ENCODE assay signal across 11 cellular contexts in the genomic region with DNA sequence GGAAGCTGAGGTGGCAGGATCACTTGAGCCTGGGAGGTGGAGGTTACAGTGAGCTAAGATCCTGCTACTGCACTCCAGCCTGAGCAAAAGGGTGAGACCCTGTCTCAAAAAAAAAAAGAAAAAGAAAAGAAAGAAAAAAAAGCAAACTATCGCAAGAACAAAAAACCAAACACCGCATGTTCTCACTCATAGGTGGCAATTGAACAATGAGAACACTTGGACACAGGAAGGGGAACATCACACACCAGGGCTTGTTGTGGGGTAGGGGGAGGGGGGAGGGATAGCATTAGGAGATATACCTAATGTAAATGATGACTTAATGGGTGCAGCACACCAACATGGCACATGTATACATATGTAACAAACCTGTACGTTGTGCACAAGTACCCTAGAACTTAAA. TPM values are rescaled to one million over a fixed set of nuclear protein-coding genes. Genes with fewer than 3 reads are reported as not detected.
DNase-seq lines count a peak whose midpoint lies in the region; ATAC-seq and TF ChIP-seq lines count a peak whose summit lies in the region.
"Not testable (repeated sequence)": the region's sequence is repeated elsewhere in the genome, so short reads cannot be mapped to it uniquely, and the experiment has no call there.
"Had no signal": no experiment of that assay in that cellular context is flagged by ENCODE, and none has a peak within 500 bp of the region (broad histone marks: within the 10 kb centered on the region; RNA-seq: fewer than 3 reads in every experiment).

No MANE protein-coding gene starts in this region.

- intact Hi-C loops in CD8-positive, alpha-beta T cell (cut with DNase I, micrococcal nuclease) = loop anchor here in 1 of 2 experiments (10.0 kb wide), 1 partner anchor 1005 kb away; no protein-coding TSS in a partner anchor
- intact Hi-C loops in activated CD8-positive, alpha-beta T cell treated with anti-CD3 and anti-CD28 coated beads for 36 hours (cut with micrococcal nuclease) = not testable (repeated sequence)

- H3K27ac ChIP-seq in CD8-positive, alpha-beta T cell (ENCODE audit: low read depth, low read length) = not testable (repeated sequence)

- H3K4me3 Mint-ChIP-seq in CD8-positive, alpha-beta T cell; WTC11; activated CD8-positive, alpha-beta T cell treated with anti-CD3 and anti-CD28 coated beads for 36 hours; activated naive CD8-positive, alpha-beta T cell; natural killer cell treated with Interleukin-12 subunit alpha and Interleukin-12 subunit beta and Interleukin-15 and Interleukin-18, amount 100 ng/mL, for 72 hours: not testable (repeated sequence)
- H3K4me3 Mint-ChIP-seq in activated T-helper 17 cell treated with anti-CD3 and anti-CD28 coated beads, Interleukin-2, amount 50 U/mL, for 72 hours = peak overlapping the region; percentile 52
- H3K4me3 Mint-ChIP-seq in immature natural killer cell = peak overlapping the region; percentile 60 to 72 (median 64)

- not testable (repeated sequence) for DNase-seq in CD8-positive, alpha-beta T cell; WTC11 (ENCODE audit: low spot score); activated CD8-positive, alpha-beta T cell treated with anti-CD3 and anti-CD28 coated beads for 36 hours; natural killer cell treated with Interleukin-12 subunit alpha and Interleukin-12 subunit beta and Interleukin-15 and Interleukin-18, amount 100 ng/mL, for 72 hours (ENCODE audit: low spot score)
- DNase-seq in immature natural killer cell = peak; percentile 14 to 27 (median 19)

- H3K27me3 ChIP-seq in CD8-positive, alpha-beta T cell (ENCODE audit: insufficient read depth, low read length) = not testable (repeated sequence)

- H3K27me3 Mint-ChIP-seq in CD8-positive, alpha-beta T cell (ENCODE audit: low read depth); WTC11 (ENCODE audit: low read depth); activated CD8-positive, alpha-beta T cell treated with anti-CD3 and anti-CD28 coated beads for 36 hours; activated T-helper 17 cell treated with anti-CD3 and anti-CD28 coated beads, Interleukin-2, amount 50 U/mL, for 72 hours; activated naive CD8-positive, alpha-beta T cell; immature natural killer cell (ENCODE audit: low read depth in 3 of 3); natural killer cell treated with Interleukin-12 subunit alpha and Interleukin-12 subunit beta and Interleukin-15 and Interleukin-18, amount 100 ng/mL, for 72 hours: not testable (repeated sequence)

- not testable (repeated sequence) for TF ChIP-seq CTCF in CD8-positive, alpha-beta T cell (IDR thresholded peaks at IDR 0.05); WTC11 (IDR thresholded peaks at IDR 0.05); activated CD8-positive, alpha-beta T cell treated with anti-CD3 and anti-CD28 coated beads for 36 hours (IDR thresholded peaks at IDR 0.05)

- CTCF ChIA-PET in CD8-positive, alpha-beta T cell (lab: Charles Lee) = interaction anchor here (1.1 to 1.3 kb wide), 2 partner anchors 33 to 152 kb away, joined by 3 to 6 read pairs; a partner anchor contains a TSS
- CTCF ChIA-PET in WTC11 (lab: Charles Lee) = not testable (repeated sequence)
- CTCF ChIA-PET in activated CD8-positive, alpha-beta T cell treated with anti-CD3 and anti-CD28 coated beads for 36 hours (lab: Charles Lee) = interaction anchor here (0.8 kb wide), 1 partner anchor 15 kb away, joined by 3 read pairs; no protein-coding TSS in a partner anchor

- not testable (repeated sequence) for H3K9me3 ChIP-seq in CD8-positive, alpha-beta T cell (ENCODE audit: low read length)

- POLR2A ChIA-PET in CD8-positive, alpha-beta T cell (lab: Charles Lee) = interaction anchor here (1.0 to 1.2 kb wide), 2 partner anchors 81 to 461 kb away, joined by 3 read pairs; no protein-coding TSS in a partner anchor
- POLR2A ChIA-PET in WTC11 (lab: Charles Lee) = interaction anchor here (0.7 kb wide), 1 partner anchor 40 kb away, joined by 3 read pairs; no protein-coding TSS in a partner anchor
- POLR2A ChIA-PET in activated CD8-positive, alpha-beta T cell treated with anti-CD3 and anti-CD28 coated beads for 36 hours (lab: Charles Lee) = not testable (repeated sequence)

- H3K4me1 Mint-ChIP-seq in CD8-positive, alpha-beta T cell (ENCODE audit: low read depth) = peaks cover 30% of the 10 kb centered on the region
- H3K4me1 Mint-ChIP-seq in WTC11 (peaks cover 12% of the 10 kb centered on the region), immature natural killer cell (peaks cover 17 to 24% of the 10 kb centered on the region in 2 donors)
- peaks cover 19% of the 10 kb centered on the region for H3K4me1 Mint-ChIP-seq in activated CD8-positive, alpha-beta T cell treated with anti-CD3 and anti-CD28 coated beads for 36 hours (ENCODE audit: low read depth)
- not testable (repeated sequence) for H3K4me1 Mint-ChIP-seq in activated T-helper 17 cell treated with anti-CD3 and anti-CD28 coated beads, Interleukin-2, amount 50 U/mL, for 72 hours; natural killer cell treated with Interleukin-12 subunit alpha and Interleukin-12 subunit beta and Interleukin-15 and Interleukin-18, amount 100 ng/mL, for 72 hours (ENCODE audit: low read depth in 2 of 2)
- peaks cover 32% of the 10 kb centered on the region for H3K4me1 Mint-ChIP-seq in activated naive CD8-positive, alpha-beta T cell (ENCODE audit: low read depth)

- ATAC-seq in CD8-positive, alpha-beta T cell; WTC11; activated CD8-positive, alpha-beta T cell treated with anti-CD3 and anti-CD28 coated beads for 36 hours; activated T-helper 17 cell treated with anti-CD3 and anti-CD28 coated beads, Interleukin-2, amount 50 U/mL, for 72 hours (replicated peaks); natural killer cell treated with Interleukin-12 subunit alpha and Interleukin-12 subunit beta and Interleukin-15 and Interleukin-18, amount 100 ng/mL, for 72 hours: not testable (repeated sequence)

- not testable (repeated sequence) for H3K9me3 Mint-ChIP-seq in CD8-positive, alpha-beta T cell; WTC11; activated CD8-positive, alpha-beta T cell treated with anti-CD3 and anti-CD28 coated beads for 36 hours; activated T-helper 17 cell treated with anti-CD3 and anti-CD28 coated beads, Interleukin-2, amount 50 U/mL, for 72 hours; activated naive CD8-positive, alpha-beta T cell (ENCODE audit: low read depth); immature natural killer cell; natural killer cell treated with Interleukin-12 subunit alpha and Interleukin-12 subunit beta and Interleukin-15 and Interleukin-18, amount 100 ng/mL, for 72 hours

- H3K4me3 ChIP-seq in CD8-positive, alpha-beta T cell (ENCODE audit: low read depth, low read length) = not testable (repeated sequence)

- not testable (repeated sequence) for H3K36me3 Mint-ChIP-seq in CD8-positive, alpha-beta T cell; WTC11; activated CD8-positive, alpha-beta T cell treated with anti-CD3 and anti-CD28 coated beads for 36 hours (ENCODE audit: low read depth); activated T-helper 17 cell treated with anti-CD3 and anti-CD28 coated beads, Interleukin-2, amount 50 U/mL, for 72 hours (ENCODE audit: low read depth); activated naive CD8-positive, alpha-beta T cell; immature natural killer cell; natural killer cell treated with Interleukin-12 subunit alpha and Interleukin-12 subunit beta and Interleukin-15 and Interleukin-18, amount 100 ng/mL, for 72 hours

- H3K4me1 ChIP-seq in CD8-positive, alpha-beta T cell (ENCODE audit: insufficient read depth, low read length) = peaks cover 38% of the 10 kb centered on the region

- H3K36me3 ChIP-seq in CD8-positive, alpha-beta T cell (ENCODE audit: insufficient read depth, low read length) = not testable (repeated sequence)

- peak overlapping the region; percentile 86 for H3K27ac Mint-ChIP-seq in CD8-positive, alpha-beta T cell
- peak overlapping the region; percentile 53; the same call in 1 of the 2 replicates for H3K27ac Mint-ChIP-seq in WTC11
- H3K27ac Mint-ChIP-seq in activated CD8-positive, alpha-beta T cell treated with anti-CD3 and anti-CD28 coated beads for 36 hours = peak overlapping the region; percentile 92
- H3K27ac Mint-ChIP-seq in activated T-helper 17 cell treated with anti-CD3 and anti-CD28 coated beads, Interleukin-2, amount 50 U/mL, for 72 hours = peak overlapping the region; percentile 81
- peak overlapping the region; percentile 86 for H3K27ac Mint-ChIP-seq in activated naive CD8-positive, alpha-beta T cell
- peak overlapping the region; percentile 72 to 92 (median 83) for H3K27ac Mint-ChIP-seq in immature natural killer cell
- H3K27ac Mint-ChIP-seq in natural killer cell treated with Interleukin-12 subunit alpha and Interleukin-12 subunit beta and Interleukin-15 and Interleukin-18, amount 100 ng/mL, for 72 hours = peak overlapping the region; percentile 34 to 87

RNA-seq across cellular contexts. Expression of a gene that starts 5.4 kb away (rescaled TPM):
- total RNA-seq in CD8-positive, alpha-beta T cell = 10 to 100 TPM; 27.3 to 30.6 TPM
- total RNA-seq in WTC11 (2021) = 81.5 to 90.3 TPM (median 86.0 TPM) in 3 replicates
- 100 to 1,000 TPM; 132 to 134 TPM for total RNA-seq in activated CD8-positive, alpha-beta T cell treated with anti-CD3 and anti-CD28 coated beads for 36 hours
- total RNA-seq in activated T-helper 17 cell treated with anti-CD3 and anti-CD28 coated beads, Interleukin-2, amount 50 U/mL, for 72 hours = 100 to 1,000 TPM in 1 of 2 donors, 10 to 100 TPM in 1; 63.2 to 105 TPM
- 100 to 1,000 TPM in 1 of 3 donors, 10 to 100 TPM in 2; 62.0 to 106 (median 72.0) TPM for polyA plus RNA-seq in immature natural killer cell
- total RNA-seq in natural killer cell treated with Interleukin-12 subunit alpha and Interleukin-12 subunit beta and Interleukin-15 and Interleukin-18, amount 100 ng/mL, for 72 hours = 100 to 1,000 TPM; 102 to 127 TPM

RNA-seq across cellular contexts. Expression of a gene that starts 11.6 kb away (rescaled TPM):
- not detected for total RNA-seq in CD8-positive, alpha-beta T cell
- 13.9 to 15.5 TPM (median 14.0 TPM) in 3 replicates for total RNA-seq in WTC11 (2021)
- not detected for total RNA-seq in activated CD8-positive, alpha-beta T cell treated with anti-CD3 and anti-CD28 coated beads for 36 hours
- total RNA-seq in activated T-helper 17 cell treated with anti-CD3 and anti-CD28 coated beads, Interleukin-2, amount 50 U/mL, for 72 hours = not detected
- not detected for polyA plus RNA-seq in immature natural killer cell
- total RNA-seq in natural killer cell treated with Interleukin-12 subunit alpha and Interleukin-12 subunit beta and Interleukin-15 and Interleukin-18, amount 100 ng/mL, for 72 hours = not detected
- total RNA-seq: B cell, Calu3, Daoy, HT-29 had no signal

RNA-seq across cellular contexts. Expression of a gene that starts 40.5 kb away (rescaled TPM):
- not detected for total RNA-seq in CD8-positive, alpha-beta T cell
- total RNA-seq in WTC11 (2021) = 47.0 to 52.9 TPM (median 49.0 TPM) in 3 replicates
- under 1 TPM; 0.16 to 0.83 TPM for total RNA-seq in activated CD8-positive, alpha-beta T cell treated with anti-CD3 and anti-CD28 coated beads for 36 hours
- not detected for total RNA-seq in activated T-helper 17 cell treated with anti-CD3 and anti-CD28 coated beads, Interleukin-2, amount 50 U/mL, for 72 hours
- polyA plus RNA-seq in immature natural killer cell = not detected
- not detected for total RNA-seq in natural killer cell treated with Interleukin-12 subunit alpha and Interleukin-12 subunit beta and Interleukin-15 and Interleukin-18, amount 100 ng/mL, for 72 hours
- total RNA-seq: B cell, Calu3, Daoy had no signal

RNA-seq across cellular contexts. Expression of a gene that starts 47.3 kb away (rescaled TPM):
- total RNA-seq in CD8-positive, alpha-beta T cell = 100 to 1,000 TPM; 132 to 144 TPM
- 61.1 to 91.7 TPM (median 69.3 TPM) in 3 replicates for total RNA-seq in WTC11 (2021)
- total RNA-seq in activated CD8-positive, alpha-beta T cell treated with anti-CD3 and anti-CD28 coated beads for 36 hours = 10 to 100 TPM; 51.4 to 54.6 TPM
- 100 to 1,000 TPM in 1 of 2 donors, 10 to 100 TPM in 1; 74.9 to 242 TPM for total RNA-seq in activated T-helper 17 cell treated with anti-CD3 and anti-CD28 coated beads, Interleukin-2, amount 50 U/mL, for 72 hours
- polyA plus RNA-seq in immature natural killer cell = 10 to 100 TPM; 10.1 to 27.4 (median 11.1) TPM
- total RNA-seq in natural killer cell treated with Interleukin-12 subunit alpha and Interleukin-12 subunit beta and Interleukin-15 and Interleukin-18, amount 100 ng/mL, for 72 hours = 10 to 100 TPM; 42.7 to 53.6 TPM

Comparison
In these comparisons a context has a peak if more than half of its experiments do, and no peak if none do; other contexts are left out.
1. RNA of a gene that starts 11.6 kb away (total RNA-seq): 13.9 to 15.5 TPM in WTC11; not detected in CD8-positive, alpha-beta T cell, not detected in activated CD8-positive, alpha-beta T cell treated with anti-CD3 and anti-CD28 coated beads for 36 hours, not detected in activated T-helper 17 cell treated with anti-CD3 and anti-CD28 coated beads, Interleukin-2, amount 50 U/mL, for 72 hours and not detected in natural killer cell treated with Interleukin-12 subunit alpha and Interleukin-12 subunit beta and Interleukin-15 and Interleukin-18, amount 100 ng/mL, for 72 hours; every median in the first group is over 10 times any median in the second.
2. RNA of a gene that starts 40.5 kb away (total RNA-seq): 47.0 to 52.9 TPM in WTC11; 0.16 to 0.83 TPM in activated CD8-positive, alpha-beta T cell treated with anti-CD3 and anti-CD28 coated beads for 36 hours, not detected in CD8-positive, alpha-beta T cell, not detected in activated T-helper 17 cell treated with anti-CD3 and anti-CD28 coated beads, Interleukin-2, amount 50 U/mL, for 72 hours and not detected in natural killer cell treated with Interleukin-12 subunit alpha and Interleukin-12 subunit beta and Interleukin-15 and Interleukin-18, amount 100 ng/mL, for 72 hours; every median in the first group is over 10 times any median in the second.
3. Peak in every context shown above with its lines, with median percentiles within 50 percentile points of each other: H3K27ac Mint-ChIP-seq.